ENCODE assay signal across 16 cellular contexts in the genomic region with DNA sequence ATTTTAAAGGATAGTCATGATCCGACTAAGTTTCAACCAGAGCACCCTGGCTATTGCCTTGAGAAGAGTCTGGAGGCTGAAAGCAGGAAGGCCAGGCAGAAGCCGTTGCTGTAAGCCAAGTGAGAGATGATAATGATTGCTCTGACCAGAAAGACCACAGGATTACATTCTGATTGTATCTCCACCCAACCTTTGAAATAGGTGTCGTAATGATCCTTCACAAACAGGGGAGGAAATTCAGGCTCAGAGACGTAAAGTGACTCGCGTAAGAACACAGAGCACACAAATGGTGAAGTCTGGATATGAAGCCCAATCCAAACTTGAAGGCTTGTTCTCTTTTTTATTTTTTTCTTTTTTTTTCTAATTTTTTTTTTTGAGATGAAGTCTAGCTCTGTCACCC.
"Had no signal": no experiment of that assay in that cellular context is flagged by ENCODE, and none has a peak within 500 bp of the region (broad histone marks: within the 10 kb centered on the region; RNA-seq: fewer than 3 reads in every experiment).

No MANE protein-coding gene starts in this region.

- H3K4me3 Mint-ChIP-seq: activated CD4-positive, alpha-beta T cell treated with anti-CD3 and anti-CD28 coated beads, Interleukin-2, amount 10 ng/mL, durations not matched to agents 24 days and 14 days; activated CD8-positive, alpha-beta T cell treated with anti-CD3 and anti-CD28 coated beads, Interleukin-2, amount 10 ng/mL, durations not matched to agents 7 days and 5 days; activated T-cell treated with anti-CD3 and anti-CD28 coated beads, Interleukin-2, amount 50 U/mL, for 4 hours; central memory CD8-positive, alpha-beta T cell; endodermal cell; memory B cell had no signal

- H3K27ac ChIP-seq: ascending aorta, colonic mucosa, epithelial cell of prostate, thyroid gland, vagina had no signal

- H3K36me3 Mint-ChIP-seq: memory B cell had no signal

- H3K9me3 ChIP-seq: ascending aorta, colonic mucosa, thyroid gland, vagina had no signal

- DNase-seq: activated CD4-positive, alpha-beta T cell treated with anti-CD3 and anti-CD28 coated beads, Interleukin-2, amount 10 ng/mL, durations not matched to agents 24 days and 14 days; activated CD8-positive, alpha-beta T cell treated with anti-CD3 and anti-CD28 coated beads, Interleukin-2, amount 10 ng/mL, durations not matched to agents 7 days and 5 days; activated effector memory CD4-positive, alpha-beta T cell treated with anti-CD3 and anti-CD28 coated beads, Interleukin-2, amount 50 U/mL, for 16 hours; activated naive CD4-positive, alpha-beta T cell treated with anti-CD3 and anti-CD28 coated beads, Interleukin-2, amount 50 U/mL, for 16 hours; activated T-cell treated with anti-CD3 and anti-CD28 coated beads, Interleukin-2, amount 50 U/mL, for 4 hours; colonic mucosa; endodermal cell; foreskin fibroblast; retina; stimulated activated naive CD4-positive, alpha-beta T cell; thyroid gland had no signal

- H3K36me3 ChIP-seq: ascending aorta, colonic mucosa, thyroid gland, vagina had no signal

- H3K4me1 ChIP-seq: ascending aorta, colonic mucosa, vagina had no signal

- H3K27me3 ChIP-seq: ascending aorta, colonic mucosa, thyroid gland, vagina had no signal

- H3K4me3 ChIP-seq: ascending aorta, colonic mucosa, thyroid gland, vagina had no signal

- H3K4me1 Mint-ChIP-seq: activated CD4-positive, alpha-beta T cell treated with anti-CD3 and anti-CD28 coated beads, Interleukin-2, amount 10 ng/mL, durations not matched to agents 24 days and 14 days; central memory CD8-positive, alpha-beta T cell; memory B cell had no signal

- H3K9me3 Mint-ChIP-seq: activated CD4-positive, alpha-beta T cell treated with anti-CD3 and anti-CD28 coated beads, Interleukin-2, amount 10 ng/mL, durations not matched to agents 24 days and 14 days; activated T-cell treated with anti-CD3 and anti-CD28 coated beads, Interleukin-2, amount 50 U/mL, for 4 hours; central memory CD8-positive, alpha-beta T cell; memory B cell had no signal

- H3K27ac Mint-ChIP-seq: activated CD4-positive, alpha-beta T cell treated with anti-CD3 and anti-CD28 coated beads, Interleukin-2, amount 10 ng/mL, durations not matched to agents 24 days and 14 days; activated CD8-positive, alpha-beta T cell treated with anti-CD3 and anti-CD28 coated beads, Interleukin-2, amount 10 ng/mL, durations not matched to agents 7 days and 5 days; endodermal cell; memory B cell had no signal
